In genomic region chr1:21702780-21703179, GRCh38 we compare ENCODE assay signal across 1 cellular context.
A peak's percentile ranks its signal among the peaks of the same experiment; 100 is the strongest.
TF ChIP-seq lines count a peak whose summit lies in the region.

No MANE protein-coding gene starts in this region.

TF ChIP-seq in HepG2, 621 proteins besides CTCF, POLR2A, EP300 and RAD21:
- no peak for TF ChIP-seq DMTF1 (CRISPR knock-in tag; IDR thresholded peaks at IDR 0.05)
- TF ChIP-seq BCL6 (CRISPR knock-in tag; IDR thresholded peaks at IDR 0.05) = 0 out of 2 replicates have a peak, but pooled peaks have one; percentile 17
- no peak for TF ChIP-seq FOXP1 (IDR thresholded peaks at IDR 0.05)
- TF ChIP-seq FOXP1 (CRISPR knock-in tag; IDR thresholded peaks at IDR 0.05) = peak; percentile 6; the same call in 1 of the 2 replicates
- TF ChIP-seq ZBED4 (CRISPR knock-in tag; IDR thresholded peaks at IDR 0.05; ENCODE audit: borderline replicate concordance) = no peak
- peak; percentile 50; the same call in 1 of the 2 replicates for TF ChIP-seq RARA (CRISPR knock-in tag; IDR thresholded peaks at IDR 0.05)
- 0 out of 4 replicates have a peak, but pooled peaks of 1 of the 2 experiments have one; percentile 22 for TF ChIP-seq ATF4 (CRISPR knock-in tag; IDR thresholded peaks at IDR 0.05)
- TF ChIP-seq CEBPG (CRISPR knock-in tag; IDR thresholded peaks at IDR 0.05) = 0 out of 2 replicates have a peak, but pooled peaks have one; percentile 21
